17 cellular contexts compared by ENCODE assay signal in genomic region chr2:237593596-237594310, GRCh38. TPM values are rescaled to one million over a fixed set of nuclear protein-coding genes. Genes with fewer than 3 reads are reported as not detected.
A peak's percentile ranks its signal among the peaks of the same experiment; 100 is the strongest.
DNase-seq lines count a peak whose midpoint lies in the region; ATAC-seq, FAIRE-seq and TF ChIP-seq lines count a peak whose summit lies in the region.
"Had no signal": no experiment of that assay in that cellular context is flagged by ENCODE, and none has a peak within 500 bp of the region (broad histone marks: within the 10 kb centered on the region; RNA-seq: fewer than 3 reads in every experiment).

No MANE protein-coding gene starts in this region.

- no peak for TF ChIP-seq POLR2A in H1 (IDR thresholded peaks at IDR 0.05; ENCODE audit: control extremely low read depth in 1 of 2, low read depth in 2 of 2, low read length in 2 of 2)

- CTCF ChIA-PET in H1 (lab: Charles Lee; ENCODE audit: partially characterized antibody), result interaction anchor here (0.6 to 6.9 kb wide), 13 partner anchors 9 to 966 kb away, joined by 3 to 47 read pairs (median 4); no protein-coding TSS in a partner anchor
- CTCF ChIA-PET in T-cell (lab: Charles Lee), result no interaction called here

- H3K79me1 ChIP-seq in H1 (ENCODE audit: low read depth, low read length), result no peaks in the 10 kb centered on the region

- H2AFZ ChIP-seq in H1 (ENCODE audit: low read length) (no peak overlapping the region), neural progenitor cell (replicated peaks) (no peak overlapping the region)
- H2AFZ ChIP-seq: GM23248 had no signal

- H3K9me3 ChIP-seq in BLaER1 treated with 17β-estradiol and CSF1 and Interleukin-3, amounts not matched to agents 10 nM and 100 nM (replicated peaks in 1 of 11), result no peaks in the 10 kb centered on the region
- H3K9me3 ChIP-seq in H1 (ENCODE audit: insufficient read depth in 2 of 2, low read depth in 1 of 2, low read length in 1 of 2) (no peaks in the 10 kb centered on the region), neural progenitor cell (ENCODE audit: low read depth) (no peaks in the 10 kb centered on the region)
- H3K9me3 ChIP-seq: left lung, SJCRH30, upper lobe of right lung had no signal

- H3F3A ChIP-seq in neural progenitor cell (ENCODE audit: low read depth), result peaks cover 21% of the 10 kb centered on the region

- H3K4me2 ChIP-seq in BLaER1 treated with 17β-estradiol and CSF1 and Interleukin-3, amounts not matched to agents 10 nM and 100 nM, result peak overlapping the region; percentile 89 to 99 (median 93)
- H3K4me2 ChIP-seq in H1 (ENCODE audit: insufficient read depth in 1 of 2, low read depth in 2 of 2, low read length in 2 of 2) (peak overlapping the region; percentile 32 to 37; a peak in 3 of 4 replicates), neural progenitor cell (peak overlapping the region; percentile 65)

- H2BK20ac ChIP-seq in H1 (ENCODE audit: low read length), result peak overlapping the region; percentile 96

- H3K14ac ChIP-seq in H1 (ENCODE audit: insufficient read length), result peak overlapping the region; percentile 82

- H3K27me3 ChIP-seq in BLaER1 treated with 17β-estradiol and CSF1 and Interleukin-3, amounts not matched to agents 10 nM and 100 nM, result no peaks in the 10 kb centered on the region
- H3K27me3 ChIP-seq in H1 (replicated peaks in 1 of 4; ENCODE audit: control insufficient read depth in 3 of 4, extremely low read depth in 1 of 4, insufficient read depth in 3 of 4, low read length in 3 of 4), result no peaks in the 10 kb centered on the region
- H3K27me3 ChIP-seq in neural progenitor cell, result peaks cover 22% of the 10 kb centered on the region
- H3K27me3 ChIP-seq: left lung, SJCRH30, upper lobe of right lung had no signal

- H2BK15ac ChIP-seq in H1 (ENCODE audit: low read length), result peak overlapping the region; percentile 77; the same call in 1 of the 2 replicates

- H3K4ac ChIP-seq in H1 (replicated peaks; ENCODE audit: insufficient read length, low read depth, low read length), result peak overlapping the region; percentile 82

- no peak for TF ChIP-seq RAD21 in H1 (IDR thresholded peaks at IDR 0.05 in 1 of 2, conservative IDR thresholded peaks at IDR 0.05 in 1 of 2; ENCODE audit: low read depth in 2 of 2, low read length in 2 of 2)

- H3K4me1 ChIP-seq in BLaER1 treated with 17β-estradiol and CSF1 and Interleukin-3, amounts not matched to agents 10 nM and 100 nM, result peaks cover 93 to 98% (median 97%) of the 10 kb centered on the region in 10 experiments
- H3K4me1 ChIP-seq in H1 (replicated peaks in 1 of 4; ENCODE audit: control insufficient read depth in 3 of 4, insufficient read depth in 4 of 4, low read length in 3 of 4) (peaks cover 18 to 54% (median 36%) of the 10 kb centered on the region in 4 experiments), neural progenitor cell (peaks cover 22% of the 10 kb centered on the region)
- H3K4me1 ChIP-seq: upper lobe of right lung had no signal

- POLR2A ChIA-PET in H1 (lab: Charles Lee; ENCODE audit: partially characterized antibody), result interaction anchor here (0.9 to 2.6 kb wide), 6 partner anchors 8 to 30 kb away, joined by 3 to 14 read pairs (median 5); partner anchors contain the start of gene PRLH
- POLR2A ChIA-PET in T-cell (lab: Charles Lee), result no interaction called here

- H3K4me1 Mint-ChIP-seq in neural progenitor cell, result peaks cover 32% of the 10 kb centered on the region
- peaks cover 8 to 22% (median 13%) of the 10 kb centered on the region in 3 donors for H3K4me1 Mint-ChIP-seq in T-cell

- no peak for TF ChIP-seq EP300 in H1 (IDR thresholded peaks at IDR 0.05; ENCODE audit: borderline replicate concordance in 1 of 2, low read depth in 2 of 2, low read length in 2 of 2)

- H4K5ac ChIP-seq in H1 (ENCODE audit: insufficient read length, low read depth, low read length), result peak overlapping the region; percentile 79

- peak overlapping the region in 5 of 10 experiments; percentile 3 to 39 (median 20); a peak in 5 of 20 replicates for H3K4me3 ChIP-seq in BLaER1 treated with 17β-estradiol and CSF1 and Interleukin-3, amounts not matched to agents 10 nM and 100 nM
- peak overlapping the region in 1 of 4 experiments; percentile 24; a peak in 1 of 8 replicates for H3K4me3 ChIP-seq in H1 (ENCODE audit: extremely low read depth in 1 of 4, insufficient read depth in 2 of 4, low read depth in 3 of 4, low read length in 4 of 4)
- H3K4me3 ChIP-seq in neural progenitor cell, result no peak overlapping the region
- H3K4me3 ChIP-seq: GM23248, left lung, SJCRH30, upper lobe of right lung had no signal

- peak overlapping the region; percentile 51 for H4K8ac ChIP-seq in H1 (ENCODE audit: extremely low read depth, insufficient read depth, low read length)

- H3K56ac ChIP-seq in H1 (replicated peaks; ENCODE audit: insufficient read length, low read depth, low read length), result peak overlapping the region; percentile 24

- H2BK5ac ChIP-seq in H1 (ENCODE audit: low read depth, low read length), result peak overlapping the region; percentile 91

- WGBS in H1 (ENCODE audit: extremely low coverage in 1 of 2, insufficient coverage in 1 of 2, insufficient read length in 1 of 2, insufficient replicate concordance in 2 of 2, low coverage in 1 of 2, low lambda C conversion rate in 2 of 2, missing lambda C conversion rate in 1 of 2), 2 experiments, result 75% methylated on average over 16 of the region's 16 CpGs; no CpG with 5 or more reads in 1 of the 2 experiments

- ATAC-seq in T-cell (replicated peaks in 1 of 4), result no peak
- ATAC-seq: natural killer cell had no signal

- no peak for FAIRE-seq in H1 (lab: Jason Lieb, UNC)
- FAIRE-seq: HTR-8/SVneo had no signal

- no peaks in the 10 kb centered on the region; a peak in 1 of 22 replicates for H4K20me1 ChIP-seq in BLaER1 treated with 17β-estradiol and CSF1 and Interleukin-3, amounts not matched to agents 10 nM and 100 nM
- H4K20me1 ChIP-seq in H1 (replicated peaks in 1 of 2; ENCODE audit: control insufficient read depth in 1 of 2, insufficient read depth in 2 of 2, low read length in 2 of 2) (no peaks in the 10 kb centered on the region), neural progenitor cell (ENCODE audit: low read depth) (peaks cover 18% of the 10 kb centered on the region)

- peak overlapping the region in 10 of 11 experiments; percentile 41 to 92 (median 82); a peak in 19 of 22 replicates for H3K27ac ChIP-seq in BLaER1 treated with 17β-estradiol and CSF1 and Interleukin-3, amounts not matched to agents 10 nM and 100 nM
- H3K27ac ChIP-seq in H1 (ENCODE audit: low read depth, low read length), result peak overlapping the region; percentile 9; the same call in 1 of the 2 replicates
- H3K27ac ChIP-seq in neural progenitor cell, result no peak overlapping the region
- H3K27ac ChIP-seq: GM23248, SJCRH30 had no signal

- H3K4me3 Mint-ChIP-seq in neural progenitor cell (peak overlapping the region; percentile 50), T-cell (no peak overlapping the region)
- H3K4me3 Mint-ChIP-seq: natural killer cell had no signal

- peak overlapping the region; percentile 20 to 83 (median 57); a peak in 20 of 22 replicates for H3K9ac ChIP-seq in BLaER1 treated with 17β-estradiol and CSF1 and Interleukin-3, amounts not matched to agents 10 nM and 100 nM
- H3K9ac ChIP-seq in H1 (replicated peaks in 1 of 4; ENCODE audit: extremely low read depth in 1 of 4, low read depth in 3 of 4, low read length in 3 of 4), result no peak overlapping the region; a peak in 1 of 7 replicates
- H3K9ac ChIP-seq in neural progenitor cell, result no peak overlapping the region
- H3K9ac ChIP-seq: GM23248 had no signal

- peak overlapping the region; percentile 98 for H2AK5ac ChIP-seq in H1 (ENCODE audit: low read depth, low read length)

- H3K9me3 Mint-ChIP-seq in neural progenitor cell, result no peaks in the 10 kb centered on the region
- no peaks in the 10 kb centered on the region for H3K9me3 Mint-ChIP-seq in T-cell
- H3K9me3 Mint-ChIP-seq: natural killer cell had no signal

- H4K91ac ChIP-seq in H1 (replicated peaks; ENCODE audit: insufficient read length, low read length), result peak overlapping the region; percentile 98

- no peak for TF ChIP-seq CTCF in H1 (IDR thresholded peaks at IDR 0.05; ENCODE audit: control extremely low read depth in 1 of 3, insufficient read depth in 1 of 3, low read depth in 1 of 3, low read length in 3 of 3)
- no peak for TF ChIP-seq CTCF in neural progenitor cell (IDR thresholded peaks at IDR 0.05)

- H3K36me3 ChIP-seq in BLaER1 treated with 17β-estradiol and CSF1 and Interleukin-3, amounts not matched to agents 10 nM and 100 nM, result peaks cover 0 to 11% (median 0%) of the 10 kb centered on the region in 11 experiments; a peak in 3 of 22 replicates
- H3K36me3 ChIP-seq in H1 (ENCODE audit: control insufficient read depth in 2 of 4, insufficient read depth in 4 of 4, low read length in 3 of 4), result no peaks in the 10 kb centered on the region
- H3K36me3 ChIP-seq in neural progenitor cell, result no peaks in the 10 kb centered on the region
- H3K36me3 ChIP-seq: left lung, SJCRH30, upper lobe of right lung had no signal

- H3K27ac Mint-ChIP-seq in neural progenitor cell (peak overlapping the region; percentile 81), T-cell (no peak overlapping the region)
- H3K27ac Mint-ChIP-seq: natural killer cell had no signal

- DNase-seq in NCI-H1694 (lab: John Stamatoyannopoulos, UW), result peak; percentile 42
- DNase-seq in H1 (ENCODE audit: low read depth in 1 of 2, low spot score in 2 of 2), result no peak
- no peak for DNase-seq in neural progenitor cell (ENCODE audit: low spot score)
- DNase-seq in SW 1271 (lab: John Stamatoyannopoulos, UW), result no peak
- DNase-seq in COLO829 (ENCODE audit: low spot score), result no peak
- DNase-seq in T-cell, result no peak
- DNase-seq in NCI-H446 (lab: John Stamatoyannopoulos, UW), result no peak
- DNase-seq: DMS153; GM23248; left lung; natural killer cell; stimulated activated CD4-positive, alpha-beta T cell treated with anti-CD3 and anti-CD28 coated beads, Interleukin-1b, Interleukin-23, amount 100 ng/mL, for 48 hours; upper lobe of right lung had no signal

- H3K27me3 Mint-ChIP-seq in neural progenitor cell (ENCODE audit: insufficient read depth, low read depth) (peaks cover 10% of the 10 kb centered on the region), T-cell (no peaks in the 10 kb centered on the region)

- H3K36me3 Mint-ChIP-seq in neural progenitor cell (no peaks in the 10 kb centered on the region), T-cell (no peaks in the 10 kb centered on the region)
- H3K36me3 Mint-ChIP-seq: natural killer cell had no signal

- peaks cover 4% of the 10 kb centered on the region for H3K23me2 ChIP-seq in H1 (ENCODE audit: low read depth, low read length)

- no peak overlapping the region for H3K23ac ChIP-seq in H1 (ENCODE audit: insufficient read length)

- H2BK12ac ChIP-seq in H1 (ENCODE audit: low read depth, low read length), result peak overlapping the region; percentile 99

- H3K18ac ChIP-seq in H1 (ENCODE audit: extremely low read depth, low read length), result peak overlapping the region; percentile 95

- H3K79me2 ChIP-seq in H1 (ENCODE audit: control insufficient read depth in 1 of 2, insufficient read depth in 2 of 2, low read length in 2 of 2) (peaks cover 4 to 17% of the 10 kb centered on the region in 2 experiments; a peak in 2 of 4 replicates), neural progenitor cell (ENCODE audit: low read depth) (no peaks in the 10 kb centered on the region)

- H2BK120ac ChIP-seq in H1 (replicated peaks; ENCODE audit: low read depth, low read length), result peak overlapping the region; percentile 96

RNA-seq across cellular contexts. Expression of gene RAB17, which starts 3.2 kb away (rescaled TPM):
- total RNA-seq in H1 (2021; fragmentation: NEBNext Ultra II Directional; extraction: Animal tissue kit (Norgen Biotek cat#: 25700)), result 83.4 and 83.8 TPM in 2 replicates
- polyA plus RNA-seq in H1 (2011; rRNA removed), result 42.6 and 61.3 TPM in 2 replicates
- 101 TPM for polyA plus RNA-seq in H1 (2011; cell fraction: cytosol; rRNA removed)
- 167 TPM for polyA plus RNA-seq in H1 (2011; cell fraction: nucleus; rRNA removed)
- 84.7 to 102 TPM (median 94.1 TPM) in 4 replicates for polyA plus RNA-seq in H1 (2012, experiment 1 of 2)
- 63.0 TPM for polyA plus RNA-seq in H1 (2012, experiment 2 of 2)
- polyA plus RNA-seq in H1 (2013, experiment 1 of 2), result 232 TPM
- 228 TPM for polyA plus RNA-seq in H1 (2013, experiment 2 of 2)
- polyA minus RNA-seq in H1 (2011; rRNA and poly(A)+ RNA removed), result 46.1 and 50.2 TPM in 2 replicates
- 25.8 TPM for polyA minus RNA-seq in H1 (2011; cell fraction: cytosol; rRNA and poly(A)+ RNA removed)
- 47.1 TPM for polyA minus RNA-seq in H1 (2011; cell fraction: nucleus; rRNA and poly(A)+ RNA removed)
- 0.43 TPM in 1 of 2 replicates, not detected in the other for total RNA-seq in neural progenitor cell (ENCODE audit: low replicate concordance)
- under 1 TPM in 3 of 5 donors, not detected in 2; 0.32 to 0.73 (median 0.62) TPM for total RNA-seq in T-cell
- total RNA-seq: natural killer cell had no signal
- polyA plus RNA-seq: GM23248 had no signal

RNA-seq across cellular contexts. Expression of gene PRLH, which starts 27.4 kb away (rescaled TPM):
- not detected in 2 replicates for total RNA-seq in H1 (2021; fragmentation: NEBNext Ultra II Directional; extraction: Animal tissue kit (Norgen Biotek cat#: 25700))
- polyA plus RNA-seq in H1 (2011; rRNA removed), result not detected in 2 replicates
- not detected for polyA plus RNA-seq in H1 (2011; cell fraction: cytosol; rRNA removed)
- not detected for polyA plus RNA-seq in H1 (2011; cell fraction: nucleus; rRNA removed)
- polyA plus RNA-seq in H1 (2012, experiment 1 of 2), result not detected in 4 replicates
- polyA plus RNA-seq in H1 (2012, experiment 2 of 2), result not detected
- not detected for polyA plus RNA-seq in H1 (2013, experiment 1 of 2)
- polyA plus RNA-seq in H1 (2013, experiment 2 of 2), result not detected
- polyA minus RNA-seq in H1 (2011; rRNA and poly(A)+ RNA removed), result not detected in 2 replicates
- not detected for polyA minus RNA-seq in H1 (2011; cell fraction: cytosol; rRNA and poly(A)+ RNA removed)
- not detected for polyA minus RNA-seq in H1 (2011; cell fraction: nucleus; rRNA and poly(A)+ RNA removed)
- total RNA-seq in neural progenitor cell (ENCODE audit: low replicate concordance), result not detected in 2 replicates
- not detected for total RNA-seq in T-cell
- total RNA-seq: epithelial cell of proximal tubule, GM23248, left lung, natural killer cell, SJCRH30, upper lobe of right lung had no signal
- polyA plus RNA-seq: GM23248 had no signal

RNA-seq across cellular contexts. Expression of gene LRRFIP1, which starts 33.6 kb away (rescaled TPM):
- 68.6 and 75.8 TPM in 2 replicates for total RNA-seq in H1 (2021; fragmentation: NEBNext Ultra II Directional; extraction: Animal tissue kit (Norgen Biotek cat#: 25700))
- polyA plus RNA-seq in H1 (2011; rRNA removed), result 12.1 and 13.8 TPM in 2 replicates
- 25.4 TPM for polyA plus RNA-seq in H1 (2011; cell fraction: cytosol; rRNA removed)
- 26.6 TPM for polyA plus RNA-seq in H1 (2011; cell fraction: nucleus; rRNA removed)
- 33.6 to 61.3 TPM (median 38.1 TPM) in 4 replicates for polyA plus RNA-seq in H1 (2012, experiment 1 of 2)
- 4.3 TPM for polyA plus RNA-seq in H1 (2012, experiment 2 of 2)
- 98.5 TPM for polyA plus RNA-seq in H1 (2013, experiment 1 of 2)
- polyA plus RNA-seq in H1 (2013, experiment 2 of 2), result 87.2 TPM
- polyA minus RNA-seq in H1 (2011; rRNA and poly(A)+ RNA removed), result 18.7 and 22.1 TPM in 2 replicates
- polyA minus RNA-seq in H1 (2011; cell fraction: cytosol; rRNA and poly(A)+ RNA removed), result 18.1 TPM
- polyA minus RNA-seq in H1 (2011; cell fraction: nucleus; rRNA and poly(A)+ RNA removed), result 46.1 TPM
- total RNA-seq in neural progenitor cell (ENCODE audit: low replicate concordance), result 18.9 and 40.7 TPM in 2 replicates
- total RNA-seq in T-cell, result 100 to 1,000 TPM; 105 to 170 (median 128) TPM

Comparison
In these comparisons a context has a peak if more than half of its experiments do, and no peak if none do; other contexts are left out.
1. H3K4me2 ChIP-seq: peak in every context shown above with its lines; median percentile 93 in BLaER1 treated with 17β-estradiol and CSF1 and Interleukin-3, amounts not matched to agents 10 nM and 100 nM; 65 in neural progenitor cell; 34 in H1.
2. H3K9ac ChIP-seq: peak in BLaER1 treated with 17β-estradiol and CSF1 and Interleukin-3, amounts not matched to agents 10 nM and 100 nM (11 of 11); none in H1 (0 of 4) and neural progenitor cell (single experiment).
3. RNA of gene RAB17, which starts 3.2 kb away (total RNA-seq): 83.4 to 83.8 TPM in H1; 0.32 to 0.73 TPM in T-cell and 0.43 TPM in neural progenitor cell; every median in the first group is over 10 times any median in the second.